8 cellular contexts compared by ENCODE assay signal in genomic region chr9:20611751-20612287, GRCh38. TPM values are rescaled to one million over a fixed set of nuclear protein-coding genes. Genes with fewer than 3 reads are reported as not detected.
DNase-seq lines count a peak whose midpoint lies in the region; ATAC-seq, FAIRE-seq and TF ChIP-seq lines count a peak whose summit lies in the region.

No MANE protein-coding gene starts in this region.

- FAIRE-seq in bronchial epithelial cell (lab: Jason Lieb, UNC) = no peak

- H3K9me3 Mint-ChIP-seq in CD14-positive monocyte = no peaks in the 10 kb centered on the region

- in situ Hi-C loops in KBM-7 (cut with MboI; ENCODE audit: low pct_unique_long_range_greater_than_20kb, low sequenced_read_pairs) = no loop called here

- no peak overlapping the region for H3K4me3 Mint-ChIP-seq in CD14-positive monocyte

- ATAC-seq in mucosa of descending colon (peak; percentile 64), HG02588 (IDR thresholded peaks at IDR 0.05; ENCODE audit: unreplicated experiment) (no peak), GM18909 (IDR thresholded peaks at IDR 0.05; ENCODE audit: poor library complexity, unreplicated experiment) (no peak)

- H3K27me3 Mint-ChIP-seq in CD14-positive monocyte (ENCODE audit: low read depth in 3 of 3) = peaks cover 0 to 1% (median 0%) of the 10 kb centered on the region in 3 donors

- H3K4me3 ChIP-seq in bronchial epithelial cell (ENCODE audit: low read depth, low read length) (no peak overlapping the region), mucosa of descending colon (no peak overlapping the region)
- no peak overlapping the region for H3K4me3 ChIP-seq in effector memory CD4-positive, alpha-beta T cell (ENCODE audit: insufficient read depth, low read depth, low read length, poor library complexity, severe bottlenecking)

- no peaks in the 10 kb centered on the region for H3K36me3 ChIP-seq in bronchial epithelial cell (ENCODE audit: control insufficient read depth, insufficient read depth, low read length)
- H3K36me3 ChIP-seq in mucosa of descending colon (ENCODE audit: low read depth) = no peaks in the 10 kb centered on the region
- H3K36me3 ChIP-seq in effector memory CD4-positive, alpha-beta T cell (ENCODE audit: control insufficient read depth, insufficient read depth, low read length) = no peaks in the 10 kb centered on the region

- TF ChIP-seq CTCF in CD14-positive monocyte (IDR thresholded peaks at IDR 0.05) (peak; percentile 49), bronchial epithelial cell (IDR thresholded peaks at IDR 0.05; ENCODE audit: insufficient read depth, low read length, severe bottlenecking) (peak; percentile 37), mucosa of descending colon (IDR thresholded peaks at IDR 0.05) (no peak)

- intact Hi-C loops in CD14-positive monocyte (cut with micrococcal nuclease) = no loop called here
- intact Hi-C loops in mucosa of descending colon (cut with DNase I, micrococcal nuclease) = loop anchor here in 1 of 2 donors (10.0 kb wide), 1 partner anchor 57 kb away; no protein-coding TSS in a partner anchor

- H3K27me3 ChIP-seq in bronchial epithelial cell (ENCODE audit: control insufficient read depth, insufficient read depth, low read length) = no peaks in the 10 kb centered on the region
- H3K27me3 ChIP-seq in effector memory CD4-positive, alpha-beta T cell (replicated peaks; ENCODE audit: control insufficient read depth, insufficient read depth, low read length, poor library complexity, severe bottlenecking) = no peaks in the 10 kb centered on the region

- H3K27ac ChIP-seq in effector memory CD4-positive, alpha-beta T cell (ENCODE audit: insufficient read depth, low read length, poor library complexity, severe bottlenecking) = no peak overlapping the region

- H3K4me1 Mint-ChIP-seq in CD14-positive monocyte = peaks cover 6% of the 10 kb centered on the region

- H3K9me3 ChIP-seq in mucosa of descending colon = no peaks in the 10 kb centered on the region
- no peaks in the 10 kb centered on the region for H3K9me3 ChIP-seq in effector memory CD4-positive, alpha-beta T cell (ENCODE audit: control insufficient read depth, low read length)

- no peak for DNase-seq in CD14-positive monocyte (ENCODE audit: low spot score)
- DNase-seq in KBM-7 = peak; percentile 45
- DNase-seq in bronchial epithelial cell (ENCODE audit: low read depth) = peak; percentile 93
- no peak for DNase-seq in mucosa of descending colon
- DNase-seq in GOT3 (lab: John Stamatoyannopoulos, UW) = no peak
- DNase-seq in effector memory CD4-positive, alpha-beta T cell = no peak

- peaks cover 5% of the 10 kb centered on the region for H3K4me1 ChIP-seq in mucosa of descending colon (ENCODE audit: low read depth)
- H3K4me1 ChIP-seq in effector memory CD4-positive, alpha-beta T cell (ENCODE audit: control insufficient read depth, insufficient read depth, low read length, poor library complexity, severe bottlenecking) = no peaks in the 10 kb centered on the region

- no peaks in the 10 kb centered on the region for H3K36me3 Mint-ChIP-seq in CD14-positive monocyte

- no peak overlapping the region for H3K27ac Mint-ChIP-seq in CD14-positive monocyte

RNA-seq across cellular contexts. Expression of gene MLLT3, which starts 10.5 kb away (rescaled TPM):
- polyA plus RNA-seq in CD14-positive monocyte = 1 to 10 TPM in 1 of 2 donors, under 1 TPM in 1; 0.81 to 2.3 TPM
- 15.8 and 30.1 TPM in 2 replicates for total RNA-seq in bronchial epithelial cell
- 10 to 100 TPM; 35.1 to 53.7 (median 46.5) TPM for total RNA-seq in mucosa of descending colon

Comparison
In these comparisons a context has a peak if more than half of its experiments do, and no peak if none do; other contexts are left out.
1. DNase-seq: peak in KBM-7 (single experiment) and bronchial epithelial cell (single experiment); none in CD14-positive monocyte (single experiment), mucosa of descending colon (0 of 3), GOT3 (single experiment) and effector memory CD4-positive, alpha-beta T cell (0 of 3).